8 cellular contexts compared by ENCODE assay signal in the genomic region with DNA sequence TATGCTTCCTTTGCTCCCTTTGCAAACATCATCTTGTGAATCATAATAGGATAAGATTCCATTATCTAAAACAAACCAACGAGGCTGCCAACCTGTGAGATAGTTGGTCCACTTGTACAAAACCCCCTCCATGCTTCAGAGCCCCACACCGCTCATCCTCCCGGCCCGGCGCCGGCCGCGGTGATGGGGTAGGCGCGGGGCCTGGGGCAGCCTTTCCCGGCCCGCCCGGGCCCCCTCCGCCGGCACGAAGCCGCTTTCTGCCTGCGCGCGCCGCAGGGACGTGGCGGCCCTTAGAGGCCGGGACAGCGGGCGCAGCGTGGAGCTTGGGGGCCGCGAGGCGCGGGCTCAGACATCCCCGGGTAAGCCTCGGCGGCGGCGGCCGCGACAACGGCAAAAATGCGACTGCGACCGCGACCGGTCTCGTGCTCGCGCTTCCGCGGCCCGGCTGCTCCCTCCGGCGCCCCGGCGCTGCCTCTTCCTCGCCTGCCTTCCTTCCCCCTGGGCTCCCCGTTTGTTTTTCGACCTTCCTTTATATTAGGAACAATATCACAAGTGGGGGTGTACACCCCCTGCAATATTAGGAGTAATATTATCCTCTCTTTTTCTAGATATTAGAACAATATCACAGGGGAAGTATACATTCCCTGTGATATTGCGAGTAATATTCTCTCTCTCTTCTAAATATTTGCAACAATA. TPM values are rescaled to one million over a fixed set of nuclear protein-coding genes. Genes with fewer than 3 reads are reported as not detected.
DNase-seq lines count a peak whose midpoint lies in the region; TF ChIP-seq lines count a peak whose summit lies in the region.

No MANE protein-coding gene starts in this region.

- peaks cover 75% of the 10 kb centered on the region for H3K27me3 ChIP-seq in adipocyte (replicated peaks; ENCODE audit: control insufficient read depth, insufficient read depth, low read length)

- peak; percentile 36 for TF ChIP-seq POLR2A in GM19193 (IDR thresholded peaks at IDR 0.05; ENCODE audit: extremely low read depth, insufficient read depth, insufficient read length)

- WGBS in mesodermal cell (ENCODE audit: insufficient coverage in 2 of 2), 2 experiments = 3 to 6% methylated on average over 9 to 22 of the region's 58 CpGs

- POLR2A ChIA-PET in RWPE1 (lab: Yijun Ruan, JAX; ENCODE audit: low non-redundant PET) = no interaction called here

- no peaks in the 10 kb centered on the region for H3K36me3 ChIP-seq in adipocyte (ENCODE audit: control insufficient read depth, insufficient read depth, low read length, severe bottlenecking)
- H3K36me3 ChIP-seq in mesodermal cell (ENCODE audit: control insufficient read depth, insufficient read depth, low read length) = no peaks in the 10 kb centered on the region

- TF ChIP-seq CTCF in RWPE1 (conservative IDR thresholded peaks at IDR 0.05; ENCODE audit: low read depth) = no peak

- CTCF ChIA-PET in RWPE1 (lab: Yijun Ruan, JAX) = interaction anchor here (0.6 kb wide), 1 partner anchor 133 kb away, joined by 8 read pairs; no protein-coding TSS in a partner anchor

- no peak overlapping the region for H3K9ac ChIP-seq in adipocyte (ENCODE audit: low read length)

- H3K4me3 ChIP-seq in adipocyte (ENCODE audit: low read length) (peak overlapping the region; percentile 33), mesodermal cell (ENCODE audit: extremely low read depth, insufficient read depth, low read length, poor library complexity, severe bottlenecking) (peak overlapping the region; percentile 22)

- H3K9me3 ChIP-seq in adipocyte (ENCODE audit: control insufficient read depth, low read length) (no peaks in the 10 kb centered on the region), mesodermal cell (ENCODE audit: control insufficient read depth, low read length) (no peaks in the 10 kb centered on the region)

- DNase-seq in NCI-H69 (lab: John Stamatoyannopoulos, UW) = peak; percentile 20
- peak; percentile 6 for DNase-seq in adipocyte (ENCODE audit: low read depth)
- DNase-seq in cerebellar cortex (ENCODE audit: low spot score) = no peak
- DNase-seq in GM03348 (ENCODE audit: low spot score) = no peak
- no peak for DNase-seq in kidney glomerular epithelial cell (lab: John Stamatoyannopoulos, UW)
- DNase-seq in RWPE1 (ENCODE audit: low spot score) = no peak

- H3K4me1 ChIP-seq in adipocyte (ENCODE audit: control insufficient read depth, insufficient read depth, low read length) (no peaks in the 10 kb centered on the region), mesodermal cell (ENCODE audit: control insufficient read depth, insufficient read depth, low read length, poor library complexity, severe bottlenecking) (no peaks in the 10 kb centered on the region)

- H3K27ac ChIP-seq in mesodermal cell (ENCODE audit: low read depth, low read length, severe bottlenecking) = no peak overlapping the region
- no peak overlapping the region for H3K27ac ChIP-seq in RWPE1

RNA-seq across cellular contexts. Expression of a gene that starts 54.0 kb away (rescaled TPM):
- polyA plus RNA-seq in mesodermal cell (2013, experiment 1 of 2) = 9.5 TPM
- polyA plus RNA-seq in mesodermal cell (2013, experiment 2 of 2) = 5.1 TPM

Comparison
In these comparisons a context has a peak if more than half of its experiments do, and no peak if none do; other contexts are left out.
1. DNase-seq: peak in NCI-H69 (single experiment) and adipocyte (single experiment); none in cerebellar cortex (single experiment), GM03348 (single experiment), kidney glomerular epithelial cell (single experiment) and RWPE1 (single experiment).